Comparison of ENCODE assay signal across 32 cellular contexts in the genomic region with DNA sequence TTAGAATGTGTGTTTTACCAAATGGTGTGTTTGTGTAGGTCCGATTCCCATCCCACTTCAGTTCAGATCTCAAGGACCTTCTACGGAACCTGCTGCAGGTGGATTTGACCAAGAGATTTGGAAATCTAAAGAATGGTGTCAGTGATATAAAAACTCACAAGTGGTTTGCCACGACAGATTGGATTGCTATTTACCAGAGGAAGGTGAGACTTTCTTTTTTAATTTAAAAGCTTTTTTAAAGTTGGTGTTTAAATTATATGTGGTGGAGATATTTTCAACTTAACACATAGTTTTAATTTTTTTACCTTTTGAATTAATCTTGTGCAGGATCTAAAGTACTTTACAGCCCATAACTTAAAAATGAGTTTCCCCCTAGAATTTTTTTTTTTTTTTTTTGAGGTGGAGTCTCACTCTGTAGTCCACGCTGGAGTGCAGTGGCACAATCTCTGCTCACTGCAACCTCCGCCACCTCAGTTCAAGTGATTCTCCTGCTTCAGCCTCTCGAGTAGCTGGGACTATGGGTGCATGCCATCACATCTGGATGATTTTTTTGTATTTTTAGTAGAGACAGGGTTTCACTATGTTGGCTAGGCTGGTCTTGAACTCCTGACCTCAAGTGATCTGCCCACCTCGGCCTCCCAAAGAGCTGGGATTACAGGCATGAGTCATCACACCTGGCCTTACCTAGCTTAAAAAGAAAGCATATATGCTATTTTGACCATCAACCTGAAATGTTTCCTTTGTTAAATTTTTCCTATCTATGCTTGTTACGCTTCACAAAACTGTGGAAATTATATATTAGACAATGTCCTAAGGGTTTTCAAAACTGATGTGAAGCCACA.
"Had no signal": no experiment of that assay in that cellular context is flagged by ENCODE, and none has a peak within 500 bp of the region (broad histone marks: within the 10 kb centered on the region; RNA-seq: fewer than 3 reads in every experiment).

No MANE protein-coding gene starts in this region.

- H3K9ac ChIP-seq: parathyroid adenoma had no signal

- H3K4me3 ChIP-seq: esophagus squamous epithelium, heart right ventricle, left lung, lung, psoas muscle, sigmoid colon, stomach, thyroid gland, upper lobe of left lung, vagina had no signal

- H3K27me3 ChIP-seq: esophagus squamous epithelium, heart right ventricle, left lung, sigmoid colon, stomach, thyroid gland, upper lobe of left lung, vagina had no signal

- DNase-seq: activated CD4-positive, alpha-beta T cell treated with anti-CD3 and anti-CD28 coated beads for 48 hours; activated CD4-positive, alpha-beta T cell treated with anti-CD3 and anti-CD28 coated beads, Interleukin-2, amount 50 U/mL, for 48 hours; activated CD8-positive, alpha-beta memory T cell treated with anti-CD3 and anti-CD28 coated beads, Interleukin-2, amount 50 U/mL, for 4 hours; activated naive CD4-positive, alpha-beta T cell; activated T-cell treated with anti-CD3 and anti-CD28 coated beads, Interleukin-2, amount 50 U/mL, for 4 hours; amygdala; caudate nucleus; esophagus squamous epithelium; foreskin melanocyte; heart right ventricle; left lung; mesendoderm; occipital lobe; psoas muscle; sigmoid colon; small intestine; stimulated activated CD4-positive, alpha-beta T cell treated with anti-CD3 and anti-CD28 coated beads, Interleukin-4, amount 100 ng/mL, for 24 hours; stomach; SW 1271; T-helper 17 cell; T1000; thyroid gland; upper lobe of left lung; WERI-Rb-1 had no signal

- H3K4me1 Mint-ChIP-seq: neural crest cell had no signal

- H3K9me3 ChIP-seq: psoas muscle, sigmoid colon, thyroid gland, upper lobe of left lung, vagina had no signal

- H3K4me1 ChIP-seq: esophagus squamous epithelium, heart right ventricle, left lung, parathyroid adenoma, psoas muscle, sigmoid colon, stomach, upper lobe of left lung, vagina had no signal

- H3K27me3 Mint-ChIP-seq: dendritic cell treated with granulocyte-macrophage colony-stimulating factor and Interleukin-4, amounts not matched to agents 40 ng/mL and 50 ng/mL, for 4 days; stimulated activated memory B cell treated with anti-CD40 and anti-IgM and Interleukin-4, amounts not matched to agents 10 μg/mL and 1 μg/mL and 100 μg/mL, for 72 hours; T-helper 17 cell had no signal

- H2AFZ ChIP-seq: parathyroid adenoma had no signal

- H3K27ac Mint-ChIP-seq: dendritic cell treated with granulocyte-macrophage colony-stimulating factor and Interleukin-4, amounts not matched to agents 40 ng/mL and 50 ng/mL, for 4 days; stimulated activated memory B cell treated with anti-CD40 and anti-IgM and Interleukin-4, amounts not matched to agents 10 μg/mL and 1 μg/mL and 100 μg/mL, for 72 hours; T-helper 17 cell had no signal

- H3K36me3 ChIP-seq: left lung, thyroid gland, vagina, WERI-Rb-1 had no signal

- H3K27ac ChIP-seq: epithelial cell of prostate, esophagus squamous epithelium, heart right ventricle, left lung, parathyroid adenoma, psoas muscle, sigmoid colon, stomach, thyroid gland, upper lobe of left lung, vagina, WERI-Rb-1 had no signal

- H3K4me3 Mint-ChIP-seq: activated T-cell treated with anti-CD3 and anti-CD28 coated beads, Interleukin-2, amount 50 U/mL, for 4 hours; dendritic cell treated with granulocyte-macrophage colony-stimulating factor and Interleukin-4, amounts not matched to agents 40 ng/mL and 50 ng/mL, for 4 days; neural crest cell; stimulated activated memory B cell treated with anti-CD40 and anti-IgM and Interleukin-4, amounts not matched to agents 10 μg/mL and 1 μg/mL and 100 μg/mL, for 72 hours; T-helper 17 cell had no signal

- ATAC-seq: activated CD4-positive, CD25-positive, alpha-beta regulatory T cell treated with anti-CD3 and anti-CD28 coated beads, Interleukin-2, amount 50 U/mL, for 24 hours; activated T-cell treated with anti-CD3 and anti-CD28 coated beads, Interleukin-2, amount 50 U/mL, for 4 hours; heart right ventricle; left lung; psoas muscle; stimulated activated memory B cell treated with anti-CD40 and anti-IgM and Interleukin-4, amounts not matched to agents 10 μg/mL and 1 μg/mL and 100 μg/mL, for 72 hours; T-helper 17 cell had no signal

- H3K9me3 Mint-ChIP-seq: activated T-cell treated with anti-CD3 and anti-CD28 coated beads, Interleukin-2, amount 50 U/mL, for 4 hours had no signal
